ENCODE assay signal across 18 cellular contexts in the genomic region with DNA sequence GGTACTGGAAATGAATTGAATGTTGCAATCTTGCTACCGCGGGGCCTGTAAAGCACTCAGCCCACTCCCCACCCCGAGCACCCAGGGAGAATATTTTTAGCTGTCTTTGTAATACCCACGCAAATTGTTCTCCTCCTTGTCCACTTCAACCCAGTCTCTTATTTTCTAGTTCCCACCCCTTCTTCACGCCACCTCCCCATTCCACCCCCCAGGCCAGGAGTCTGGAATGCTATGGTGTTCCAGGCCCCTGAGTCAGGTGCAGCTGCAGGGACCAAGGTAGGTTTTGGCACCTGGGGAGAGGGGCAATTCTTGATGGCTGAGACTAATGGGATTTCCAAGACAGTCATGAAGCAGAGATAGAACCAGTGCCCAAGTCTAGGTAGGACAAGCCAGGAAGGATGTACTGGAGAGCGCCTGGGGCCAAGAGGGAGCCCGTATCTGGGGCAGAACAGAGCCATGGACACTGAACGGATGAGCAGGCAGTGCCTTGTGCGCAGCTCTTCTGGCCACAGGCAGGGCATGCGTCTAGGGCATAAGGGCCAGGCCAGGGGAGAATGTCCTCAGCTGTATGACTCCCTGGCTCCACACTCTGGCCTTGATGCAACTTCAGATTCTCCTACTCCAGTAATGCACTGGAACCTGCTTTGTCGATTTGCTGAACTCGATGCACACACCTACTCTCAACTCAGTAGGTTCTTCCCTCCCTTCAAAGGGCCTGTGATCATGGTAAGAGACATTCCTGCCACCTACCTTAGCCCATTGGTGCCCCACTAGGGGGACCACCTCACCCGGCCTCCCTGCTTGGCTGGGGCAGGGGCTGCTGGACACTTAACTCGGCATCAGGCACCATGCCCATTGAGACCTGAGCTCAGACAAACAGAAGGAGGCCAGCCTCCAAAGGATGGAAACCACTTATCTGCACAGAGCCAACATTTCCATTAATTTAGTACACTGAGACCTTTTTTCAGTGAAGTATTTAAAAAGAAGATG. TPM values are rescaled to one million over a fixed set of nuclear protein-coding genes. Genes with fewer than 3 reads are reported as not detected.
DNase-seq lines count a peak whose midpoint lies in the region; TF ChIP-seq lines count a peak whose summit lies in the region.
"Had no signal": no experiment of that assay in that cellular context is flagged by ENCODE, and none has a peak within 500 bp of the region (broad histone marks: within the 10 kb centered on the region; RNA-seq: fewer than 3 reads in every experiment).

No MANE protein-coding gene starts in this region.

- POLR2A ChIA-PET in activated CD4-positive, alpha-beta T cell treated with anti-CD3 and anti-CD28 coated beads, Interleukin-2, amount 10 ng/mL, durations not matched to agents 7 days and 5 days (lab: Charles Lee) = no interaction called here

- no CpG with 5 or more reads among the region's 14 CpGs for WGBS in mesendoderm (ENCODE audit: extremely low coverage, insufficient coverage, low lambda C conversion rate)
- WGBS in stomach, 5 donors = 85 to 90% (median 88%) methylated on average over 11 to 14 of the region's 14 CpGs
- 83 to 92% (median 89%) methylated on average over 13 to 14 of the region's 14 CpGs for WGBS in adrenal gland, 4 donors

- H3K18ac ChIP-seq in mesendoderm (ENCODE audit: low read length) = no peak overlapping the region

- peaks cover 5% of the 10 kb centered on the region for H3K27me3 Mint-ChIP-seq in activated CD4-positive, alpha-beta T cell treated with anti-CD3 and anti-CD28 coated beads, Interleukin-2, amount 10 ng/mL, durations not matched to agents 7 days and 5 days
- H3K27me3 Mint-ChIP-seq in chondrocyte (ENCODE audit: low read depth) = peaks cover 15% of the 10 kb centered on the region

- no peak overlapping the region for H4K5ac ChIP-seq in mesendoderm (ENCODE audit: low read length)

- H3K4ac ChIP-seq in mesendoderm (ENCODE audit: low read depth, low read length) = no peak overlapping the region

- H3K9ac ChIP-seq in mesendoderm (ENCODE audit: low read length) = no peak overlapping the region

- no peaks in the 10 kb centered on the region for H3K36me3 Mint-ChIP-seq in activated CD4-positive, alpha-beta T cell treated with anti-CD3 and anti-CD28 coated beads, Interleukin-2, amount 10 ng/mL, durations not matched to agents 7 days and 5 days (ENCODE audit: low read depth)
- no peaks in the 10 kb centered on the region for H3K36me3 Mint-ChIP-seq in chondrocyte (ENCODE audit: low read depth)
- H3K36me3 Mint-ChIP-seq: CD8-positive, alpha-beta T cell had no signal

- no peak for DNase-seq in activated CD4-positive, alpha-beta T cell treated with anti-CD3 and anti-CD28 coated beads, Interleukin-2, amount 10 ng/mL, durations not matched to agents 7 days and 5 days
- no peak for DNase-seq in activated CD4-positive, alpha-beta T cell treated with anti-CD3 and anti-CD28 coated beads, Interleukin-2, amount 50 U/mL, for 1 hour
- DNase-seq in chondrocyte (ENCODE audit: low spot score) (peak; percentile 58), mesendoderm (no peak), stomach (peak; percentile 23), adrenal gland (no peak), putamen (ENCODE audit: low spot score) (no peak), SKM-1 treated with dmso at 0.1 percent for 144 hours (lab: John Stamatoyannopoulos, UW; ENCODE audit: unreplicated experiment) (no peak)
- DNase-seq: CD8-positive, alpha-beta T cell; DMS79; H9; NCI-H1105 treated with DMSO at 0.1 percent for 48 hours; NCI-H187; OCI-M1 had no signal

- no peak overlapping the region for H4K8ac ChIP-seq in mesendoderm (ENCODE audit: low read depth, low read length)

- H2BK5ac ChIP-seq in mesendoderm (ENCODE audit: low read length) = peak overlapping the region; percentile 20

- H3K79me2 ChIP-seq in mesendoderm (ENCODE audit: control insufficient read depth, insufficient read depth, low read length) = no peaks in the 10 kb centered on the region

- H3K4me2 ChIP-seq in mesendoderm (ENCODE audit: low read length) = no peak overlapping the region

- no peak overlapping the region for H3K23ac ChIP-seq in mesendoderm (ENCODE audit: low read length)

- H3K4me1 Mint-ChIP-seq in activated CD4-positive, alpha-beta T cell treated with anti-CD3 and anti-CD28 coated beads, Interleukin-2, amount 10 ng/mL, durations not matched to agents 7 days and 5 days = peaks cover 8% of the 10 kb centered on the region
- H3K4me1 Mint-ChIP-seq in chondrocyte (ENCODE audit: low read depth) = peaks cover 3% of the 10 kb centered on the region
- H3K4me1 Mint-ChIP-seq: B cell had no signal

- TF ChIP-seq CTCF in chondrocyte (IDR thresholded peaks at IDR 0.05) (no peak), stomach (IDR thresholded peaks at IDR 0.05) (no peak), adrenal gland (IDR thresholded peaks at IDR 0.05) (no peak)

- peak overlapping the region; percentile 36 for H3K27ac Mint-ChIP-seq in activated CD4-positive, alpha-beta T cell treated with anti-CD3 and anti-CD28 coated beads, Interleukin-2, amount 10 ng/mL, durations not matched to agents 7 days and 5 days
- H3K27ac Mint-ChIP-seq in chondrocyte (ENCODE audit: unreplicated experiment) = no peak overlapping the region
- H3K27ac Mint-ChIP-seq: B cell; CD8-positive, alpha-beta T cell had no signal

- H2BK120ac ChIP-seq in mesendoderm (ENCODE audit: low read depth, low read length) = no peak overlapping the region

- H3K36me3 ChIP-seq in mesendoderm (ENCODE audit: control insufficient read depth, insufficient read depth, low read length) (no peaks in the 10 kb centered on the region), stomach (no peaks in the 10 kb centered on the region), adrenal gland (replicated peaks in 1 of 2) (no peaks in the 10 kb centered on the region)

- no peak overlapping the region for H2BK15ac ChIP-seq in mesendoderm (replicated peaks; ENCODE audit: low read depth)

- no peak overlapping the region for H3K56ac ChIP-seq in mesendoderm (ENCODE audit: low read length)

- H3K79me1 ChIP-seq in mesendoderm (ENCODE audit: low read length) = no peaks in the 10 kb centered on the region

- no peaks in the 10 kb centered on the region for H3K27me3 ChIP-seq in mesendoderm (ENCODE audit: insufficient read depth, low read length, poor library complexity)
- no peaks in the 10 kb centered on the region for H3K27me3 ChIP-seq in stomach
- H3K27me3 ChIP-seq in adrenal gland = no peaks in the 10 kb centered on the region

- CTCF ChIA-PET in activated CD4-positive, alpha-beta T cell treated with anti-CD3 and anti-CD28 coated beads, Interleukin-2, amount 10 ng/mL, durations not matched to agents 7 days and 5 days (lab: Charles Lee) = interaction anchor here (1.2 kb wide), 1 partner anchor 20 kb away, joined by 3 read pairs; no protein-coding TSS in a partner anchor

- no peak for TF ChIP-seq POLR2A in stomach (IDR thresholded peaks at IDR 0.05)
- TF ChIP-seq POLR2A in adrenal gland (IDR thresholded peaks at IDR 0.05) = no peak

- no peak overlapping the region for H3K4me3 Mint-ChIP-seq in activated CD4-positive, alpha-beta T cell treated with anti-CD3 and anti-CD28 coated beads, Interleukin-2, amount 10 ng/mL, durations not matched to agents 7 days and 5 days
- no peak overlapping the region for H3K4me3 Mint-ChIP-seq in chondrocyte (ENCODE audit: unreplicated experiment)
- H3K4me3 Mint-ChIP-seq: B cell; CD8-positive, alpha-beta T cell; H9 had no signal

- H3K4me3 ChIP-seq in mesendoderm (ENCODE audit: low read length) (no peak overlapping the region), stomach (no peak overlapping the region), adrenal gland (no peak overlapping the region)

- TF ChIP-seq EP300 in stomach (IDR thresholded peaks at IDR 0.05) = no peak

- H3K9me3 ChIP-seq in stomach (no peaks in the 10 kb centered on the region), adrenal gland (replicated peaks in 1 of 3) (no peaks in the 10 kb centered on the region)

- peaks cover 16% of the 10 kb centered on the region for H3K4me1 ChIP-seq in mesendoderm (ENCODE audit: control insufficient read depth, low read depth, low read length)
- H3K4me1 ChIP-seq in stomach = peaks cover 18 to 37% (median 35%) of the 10 kb centered on the region in 4 donors
- H3K4me1 ChIP-seq in adrenal gland (replicated peaks in 1 of 2) = no peaks in the 10 kb centered on the region

- peak overlapping the region; percentile 28 for H2AK5ac ChIP-seq in mesendoderm (ENCODE audit: low read length)

- intact Hi-C loops in stomach (cut with DNase I; ENCODE audit: low total_unique reads) = no loop called here
- intact Hi-C loops in adrenal gland (cut with DNase I) = no loop called here

- H3K27ac ChIP-seq in mesendoderm (ENCODE audit: low read depth, low read length) = no peak overlapping the region
- peak overlapping the region in 4 of 5 donors; percentile 6 to 57 (median 44) for H3K27ac ChIP-seq in stomach
- H3K27ac ChIP-seq in adrenal gland = no peak overlapping the region
- H3K27ac ChIP-seq: 22Rv1, HL-60 had no signal

- no peaks in the 10 kb centered on the region for H3K9me3 Mint-ChIP-seq in activated CD4-positive, alpha-beta T cell treated with anti-CD3 and anti-CD28 coated beads, Interleukin-2, amount 10 ng/mL, durations not matched to agents 7 days and 5 days
- H3K9me3 Mint-ChIP-seq in chondrocyte (ENCODE audit: low read depth) = no peaks in the 10 kb centered on the region
- H3K9me3 Mint-ChIP-seq: CD8-positive, alpha-beta T cell; H9; IgD-negative memory B cell had no signal

RNA-seq across cellular contexts. Expression of gene MAGEF1, which starts 34.6 kb away (rescaled TPM):
- total RNA-seq in activated CD4-positive, alpha-beta T cell treated with anti-CD3 and anti-CD28 coated beads, Interleukin-2, amount 10 ng/mL, durations not matched to agents 7 days and 5 days = 1 to 10 TPM; 5.0 to 6.1 TPM
- total RNA-seq in chondrocyte (35.0 to 37.8 TPM (median 36.1 TPM) in 3 replicates), stomach (10 to 100 TPM; 19.3 to 81.1 (median 38.0) TPM), adrenal gland (10 to 100 TPM; 23.7 to 69.1 (median 36.3) TPM)
- polyA plus RNA-seq in mesendoderm (2013, experiment 1 of 2) = 39.9 TPM
- polyA plus RNA-seq in mesendoderm (2013, experiment 2 of 2) = 40.8 TPM
- polyA plus RNA-seq in stomach (10 to 100 TPM; 28.9 to 35.5 (median 33.9) TPM), adrenal gland (10 to 100 TPM; 22.1 to 40.5 (median 24.2) TPM)

Comparison
In these comparisons a context has a peak if more than half of its experiments do, and no peak if none do; other contexts are left out.
1. DNase-seq: peak in chondrocyte (single experiment) and stomach (single experiment); none in activated CD4-positive, alpha-beta T cell treated with anti-CD3 and anti-CD28 coated beads, Interleukin-2, amount 10 ng/mL, durations not matched to agents 7 days and 5 days (single experiment), activated CD4-positive, alpha-beta T cell treated with anti-CD3 and anti-CD28 coated beads, Interleukin-2, amount 50 U/mL, for 1 hour (single experiment), mesendoderm (single experiment), adrenal gland (0 of 7), putamen (single experiment) and SKM-1 treated with dmso at 0.1 percent for 144 hours (single experiment).
2. H3K27ac ChIP-seq: peak in stomach (4 of 5); none in mesendoderm (single experiment) and adrenal gland (0 of 5).